In the genomic region with DNA sequence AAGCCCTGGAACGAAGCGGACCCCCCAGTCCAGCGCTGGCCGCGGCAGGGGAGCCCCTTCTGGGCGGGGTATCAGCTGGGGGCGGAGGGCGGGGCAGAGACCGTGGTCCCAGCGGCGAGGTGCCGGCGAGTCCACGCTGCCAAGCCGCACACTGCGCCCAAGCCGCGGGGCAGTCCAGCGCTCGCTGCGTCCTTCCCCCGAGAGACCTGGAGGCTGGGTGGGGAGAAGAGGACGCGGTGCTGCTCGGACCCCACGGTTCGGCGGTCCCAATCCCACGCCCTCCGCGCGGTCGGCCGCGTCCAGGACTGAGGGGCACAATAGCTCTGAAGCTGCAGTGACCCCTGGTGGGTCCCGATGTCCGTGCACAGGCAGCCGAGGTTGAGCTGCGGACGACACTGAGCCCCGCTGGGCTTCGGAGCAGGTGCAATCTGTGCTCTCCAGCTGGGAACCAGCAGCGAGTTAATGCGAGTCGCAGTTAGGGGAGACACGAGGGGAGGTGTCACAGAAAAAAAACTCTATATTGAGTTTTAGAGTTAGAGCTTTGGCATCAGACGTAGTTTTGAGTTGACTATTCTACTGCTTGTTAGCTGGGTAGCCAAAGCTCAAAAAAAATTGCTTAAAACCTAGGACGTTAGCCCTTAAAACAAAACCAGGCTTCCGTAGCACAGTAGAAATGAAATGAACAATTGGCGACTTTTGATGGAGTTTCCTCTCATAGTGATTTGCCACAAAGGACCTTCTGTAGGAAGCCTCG, we compare ENCODE assay signal across 8 cellular contexts. TPM values are rescaled to one million over a fixed set of nuclear protein-coding genes. Genes with fewer than 3 reads are reported as not detected.
DNase-seq lines count a peak whose midpoint lies in the region; ATAC-seq, FAIRE-seq and TF ChIP-seq lines count a peak whose summit lies in the region.

No MANE protein-coding gene starts in this region.

- H3K4me3 ChIP-seq in GM23338 (peak overlapping the region; percentile 87), KMS-11 (IDR thresholded peaks at IDR 0.05; ENCODE audit: insufficient read depth, low read depth, low read length) (peak overlapping the region; percentile 11), SJSA1 (peak overlapping the region; percentile 37), choroid plexus epithelial cell (ENCODE audit: low read depth, low read length) (peak overlapping the region; percentile 55), keratinocyte (ENCODE audit: control insufficient read depth in 2 of 3, extremely low read depth in 1 of 3, insufficient read depth in 2 of 3, low read depth in 1 of 3, low read length in 3 of 3) (peak overlapping the region; percentile 73 to 84 (median 73))

- H3K9ac ChIP-seq in KMS-11 (peak overlapping the region; percentile 16; the same call in 1 of the 2 replicates), keratinocyte (ENCODE audit: control insufficient read depth, extremely low read depth, insufficient read depth, low read length) (peak overlapping the region; percentile 64)

- dilution Hi-C loops in keratinocyte (cut with MboI; ENCODE audit: extremely low pct_ligation_motif_present, low sequenced_read_pairs), result loop anchor here (25.0 kb wide), 1 partner anchor 208 kb away; no protein-coding TSS in a partner anchor

- peak; percentile 58 for FAIRE-seq in keratinocyte (lab: Jason Lieb, UNC)

- no peaks in the 10 kb centered on the region for H3F3A ChIP-seq in GM23338 (replicated peaks; ENCODE audit: low read depth)

- ATAC-seq in GM23338, result peak; percentile 85

- peak overlapping the region; percentile 97 for H3K4me2 ChIP-seq in GM23338
- peak overlapping the region; percentile 77 for H3K4me2 ChIP-seq in KMS-11
- peak overlapping the region; percentile 97 for H3K4me2 ChIP-seq in keratinocyte (ENCODE audit: control insufficient read depth, extremely low read depth, insufficient read depth, low read depth, low read length)

- peak; percentile 37 for DNase-seq in activated CD4-positive, CD25-positive, alpha-beta regulatory T cell treated with anti-CD3 and anti-CD28 coated beads, Interleukin-2, amount 50 U/mL, for 72 hours
- no peak for DNase-seq in activated CD4-positive, CD25-positive, alpha-beta regulatory T cell (lab: John Stamatoyannopoulos, UW)
- DNase-seq in GM23338 (ENCODE audit: low spot score), result peak; percentile 89
- peak; percentile 57 to 71 for DNase-seq in SJSA1 (ENCODE audit: low read depth in 1 of 2, low spot score in 2 of 2)
- DNase-seq in choroid plexus epithelial cell (ENCODE audit: low read depth), result peak; percentile 52
- no peak for DNase-seq in keratinocyte (ENCODE audit: low read depth, low spot score)
- peak; percentile 12 for DNase-seq in smooth muscle cell of the brain vasculature (ENCODE audit: low read depth, low spot score)

- H3K27me3 ChIP-seq in GM23338 (ENCODE audit: insufficient read depth) (peaks cover 52% of the 10 kb centered on the region), KMS-11 (ENCODE audit: insufficient read depth, low read depth) (no peaks in the 10 kb centered on the region; the same call in 1 of the 2 replicates), SJSA1 (replicated peaks) (peaks cover 71% of the 10 kb centered on the region), keratinocyte (ENCODE audit: control insufficient read depth, extremely low read depth, insufficient read depth, low read length) (no peaks in the 10 kb centered on the region)

- H3K27me3 Mint-ChIP-seq in GM23338 (ENCODE audit: insufficient read depth, low read depth, poor library complexity), result peaks cover 35% of the 10 kb centered on the region

- H3K4me1 ChIP-seq in GM23338 (ENCODE audit: insufficient read depth) (0 out of 2 replicates have a peak, but pooled peaks cover 8% of the 10 kb centered on the region), KMS-11 (ENCODE audit: low read depth, poor library complexity, severe bottlenecking) (peaks cover 11% of the 10 kb centered on the region), SJSA1 (replicated peaks) (peaks cover 28% of the 10 kb centered on the region), keratinocyte (ENCODE audit: control insufficient read depth, extremely low read depth, insufficient read depth, low read length) (peaks cover 4% of the 10 kb centered on the region)

- H3K9me3 ChIP-seq in SJSA1 (replicated peaks) (peaks cover 5% of the 10 kb centered on the region), keratinocyte (ENCODE audit: control insufficient read depth, low read depth, low read length) (no peaks in the 10 kb centered on the region)

- H3K4me1 Mint-ChIP-seq in GM23338, result peaks cover 12% of the 10 kb centered on the region; the same call in 2 of the 3 replicates

- H3K36me3 Mint-ChIP-seq in GM23338 (ENCODE audit: low read depth), result no peaks in the 10 kb centered on the region

- H3K9me3 Mint-ChIP-seq in GM23338, result no peaks in the 10 kb centered on the region; the same call in 1 of the 3 replicates

- H3K79me2 ChIP-seq in GM23338 (replicated peaks; ENCODE audit: insufficient read depth) (no peaks in the 10 kb centered on the region), KMS-11 (ENCODE audit: insufficient read depth, low read depth) (no peaks in the 10 kb centered on the region), keratinocyte (ENCODE audit: control insufficient read depth, insufficient read depth, low read length) (no peaks in the 10 kb centered on the region)

- TF ChIP-seq CTCF in GM23338 (conservative IDR thresholded peaks at IDR 0.05; ENCODE audit: low read depth in 2 of 2), result peak; percentile 77 to 95
- TF ChIP-seq CTCF in KMS-11 (conservative IDR thresholded peaks at IDR 0.05; ENCODE audit: low read depth, low read length), result peak; percentile 77
- peak; percentile 75 for TF ChIP-seq CTCF in choroid plexus epithelial cell (conservative IDR thresholded peaks at IDR 0.05; ENCODE audit: low read depth, low read length)
- TF ChIP-seq CTCF in keratinocyte (optimal IDR thresholded peaks at IDR 0.05 in 1 of 3, IDR thresholded peaks at IDR 0.05 in 1 of 3, conservative IDR thresholded peaks at IDR 0.05 in 1 of 3; ENCODE audit: extremely low read depth in 1 of 3, insufficient read depth in 2 of 3, low read length in 3 of 3), result peak; percentile 70 to 93 (median 90)

- no peak overlapping the region for H3K27ac Mint-ChIP-seq in GM23338

- no peaks in the 10 kb centered on the region for H3K9me1 ChIP-seq in keratinocyte (ENCODE audit: control insufficient read depth, extremely low read depth, insufficient read depth, low read length)

- H3K4me3 Mint-ChIP-seq in GM23338, result peak overlapping the region; percentile 80

- no peak overlapping the region for H3K27ac ChIP-seq in GM23338 (ENCODE audit: low read depth)
- H3K27ac ChIP-seq in KMS-11, result no peak overlapping the region
- no peak overlapping the region for H3K27ac ChIP-seq in SJSA1
- H3K27ac ChIP-seq in keratinocyte (ENCODE audit: control insufficient read depth, insufficient read depth, low read length), result no peak overlapping the region

- H3K9me2 ChIP-seq in GM23338 (ENCODE audit: insufficient read depth), result no peaks in the 10 kb centered on the region

- 0 out of 2 replicates have a peak, but pooled peaks cover 6% of the 10 kb centered on the region for H4K20me1 ChIP-seq in GM23338 (replicated peaks; ENCODE audit: insufficient read depth)
- no peaks in the 10 kb centered on the region for H4K20me1 ChIP-seq in KMS-11 (ENCODE audit: insufficient read depth)
- no peaks in the 10 kb centered on the region for H4K20me1 ChIP-seq in keratinocyte (ENCODE audit: control insufficient read depth, extremely low read depth, insufficient read depth, low read length)

- peak overlapping the region; percentile 96 for H2AFZ ChIP-seq in GM23338
- H2AFZ ChIP-seq in KMS-11 (ENCODE audit: low read depth), result peak overlapping the region; percentile 77
- H2AFZ ChIP-seq in keratinocyte (ENCODE audit: control insufficient read depth, low read length), result peak overlapping the region; percentile 96

- H3K36me3 ChIP-seq in GM23338 (ENCODE audit: insufficient read depth) (no peaks in the 10 kb centered on the region), KMS-11 (ENCODE audit: insufficient read depth) (no peaks in the 10 kb centered on the region), SJSA1 (no peaks in the 10 kb centered on the region), keratinocyte (ENCODE audit: control insufficient read depth in 2 of 2, extremely low read depth in 1 of 2, insufficient read depth in 2 of 2, low read length in 2 of 2) (no peaks in the 10 kb centered on the region)

TF ChIP-seq in GM23338, 12 proteins besides CTCF, POLR2A, EP300 and RAD21:
- TF ChIP-seq POLR2AphosphoS5 (IDR thresholded peaks at IDR 0.05; ENCODE audit: low read depth), result no peak
- TF ChIP-seq NANOG (IDR thresholded peaks at IDR 0.05; ENCODE audit: borderline replicate concordance), result no peak

RNA-seq across cellular contexts. Expression of a gene that starts 1.2 kb away (rescaled TPM):
- 3.4 and 6.0 TPM in 2 replicates for total RNA-seq in GM23338 (2014; rRNA removed; shearing (Covaris generic))
- polyA plus RNA-seq in GM23338 (2016; fragmentation: Nextera tagmentation; extraction: Ambion mirVana), result 5.7 and 6.1 TPM in 2 replicates
- total RNA-seq in SJSA1 (2014; rRNA removed; shearing (Covaris generic)), result 0.11 TPM in 1 of 2 replicates, not detected in the other
- 2.5 to 4.6 TPM (median 3.5 TPM) in 3 replicates for polyA plus RNA-seq in keratinocyte
- polyA plus RNA-seq in keratinocyte (2011; ENCODE audit: low read depth), result 12.1 TPM
- 2.7 and 5.9 TPM in 2 replicates for polyA plus RNA-seq in keratinocyte (2011; cell fraction: cytosol; rRNA removed)
- polyA plus RNA-seq in keratinocyte (2011; cell fraction: nucleus; rRNA removed), result 5.6 and 6.5 TPM in 2 replicates
- 2.7 and 5.5 TPM in 2 replicates for polyA plus RNA-seq in keratinocyte (2012; ENCODE audit: low replicate concordance)
- 3.5 to 11.0 TPM (median 3.6 TPM) in 3 replicates for polyA minus RNA-seq in keratinocyte
- 4.8 TPM for polyA minus RNA-seq in keratinocyte (2011; cell fraction: cytosol; rRNA and poly(A)+ RNA removed)
- polyA minus RNA-seq in keratinocyte (2011; cell fraction: nucleus; rRNA and poly(A)+ RNA removed), result 14.2 and 35.8 TPM in 2 replicates

Comparison
In these comparisons a context has a peak if more than half of its experiments do, and no peak if none do; other contexts are left out.
1. DNase-seq: peak in activated CD4-positive, CD25-positive, alpha-beta regulatory T cell treated with anti-CD3 and anti-CD28 coated beads, Interleukin-2, amount 50 U/mL, for 72 hours (single experiment), GM23338 (single experiment), SJSA1 (2 of 2), choroid plexus epithelial cell (single experiment) and smooth muscle cell of the brain vasculature (single experiment); none in activated CD4-positive, CD25-positive, alpha-beta regulatory T cell (0 of 4) and keratinocyte (single experiment).
2. H3K4me3 ChIP-seq: peak in every context shown above with its lines; median percentile 87 in GM23338; 73 in keratinocyte; 55 in choroid plexus epithelial cell; 37 in SJSA1; 11 in KMS-11.
3. Peak in every context shown above with its lines, with median percentiles within 50 percentile points of each other: H2AFZ ChIP-seq, H3K4me2 ChIP-seq and CTCF ChIP-seq.